28 cellular contexts compared by ENCODE assay signal in genomic region chr3:128351476-128352085, GRCh38.
DNase-seq lines count a peak whose midpoint lies in the region; ATAC-seq and TF ChIP-seq lines count a peak whose summit lies in the region.
"Had no signal": no experiment of that assay in that cellular context is flagged by ENCODE, and none has a peak within 500 bp of the region (broad histone marks: within the 10 kb centered on the region; RNA-seq: fewer than 3 reads in every experiment).

No MANE protein-coding gene starts in this region.

- no peaks in the 10 kb centered on the region for H3K36me3 ChIP-seq in adrenal gland (replicated peaks in 1 of 2)

- no peak for TF ChIP-seq CTCF in foreskin fibroblast (IDR thresholded peaks at IDR 0.05; ENCODE audit: low read depth, low read length)
- TF ChIP-seq CTCF in adrenal gland (IDR thresholded peaks at IDR 0.05), result no peak

- H3K9me3 ChIP-seq in adrenal gland (replicated peaks in 1 of 3), result no peaks in the 10 kb centered on the region
- H3K9me3 ChIP-seq: left lung had no signal

- H3K4me3 ChIP-seq in foreskin fibroblast (ENCODE audit: low read depth in 1 of 2, low read length in 2 of 2), result no peak overlapping the region
- H3K4me3 ChIP-seq in adrenal gland, result no peak overlapping the region
- H3K4me3 ChIP-seq: dorsolateral prefrontal cortex, GM12878, left lung, PC-9 had no signal

- intact Hi-C loops in adrenal gland (cut with DNase I), result no loop called here

- DNase-seq in Ammon's horn (ENCODE audit: low spot score) (peak; percentile 15), NCI-H1092 (lab: John Stamatoyannopoulos, UW) (peak; percentile 63), NCI-H748 treated with DMSO at 0.1 percent for 48 hours (lab: John Stamatoyannopoulos, UW) (peak; percentile 19), midbrain (lab: John Stamatoyannopoulos, UW) (peak; percentile 7), foreskin fibroblast (no peak), adrenal gland (no peak)
- DNase-seq in stimulated activated CD8-positive, alpha-beta memory T cell treated with anti-CD3 and anti-CD28 coated beads, Interleukin-4, amount 100 ng/mL, for 48 hours, result no peak
- DNase-seq: ACHN; activated CD4-positive, alpha-beta T cell treated with anti-CD3 and anti-CD28 coated beads for 4 hours; activated gamma-delta T cell treated with Interleukin-2 at 50 U/mL for 16 hours; activated naive CD8-positive, alpha-beta T cell treated with anti-CD3 and anti-CD28 coated beads, Interleukin-2, amount 50 U/mL, for 24 hours; activated T-cell treated with anti-CD3 and anti-CD28 coated beads, Interleukin-2, amount 50 U/mL, for 24 hours; immature natural killer cell; KBM-7; left lung; naive B cell; NCI-H1694; NCI-H226; occipital lobe; small intestine; stimulated activated CD4-positive, alpha-beta T cell treated with anti-CD3 and anti-CD28 coated beads, Interleukin-1b, Interleukin-23, amount 100 ng/mL, for 48 hours; T-helper 2 cell had no signal

- no peak for ATAC-seq in GM19035 (IDR thresholded peaks at IDR 0.05; ENCODE audit: unreplicated experiment)
- ATAC-seq: activated naive CD8-positive, alpha-beta T cell treated with anti-CD3 and anti-CD28 coated beads, Interleukin-2, amount 50 U/mL, for 24 hours; GM12878; HCT116; left lung; Right ventricle myocardium inferior had no signal

- no peaks in the 10 kb centered on the region for H3K27me3 ChIP-seq in adrenal gland
- H3K27me3 ChIP-seq: dorsolateral prefrontal cortex, left lung had no signal

- TF ChIP-seq POLR2A in adrenal gland (IDR thresholded peaks at IDR 0.05), result no peak

- WGBS in adrenal gland, 4 donors, result 94 to 97% (median 96%) methylated on average over 10 to 12 of the region's 12 CpGs

- H3K27ac ChIP-seq in adrenal gland, result no peak overlapping the region
- H3K27ac ChIP-seq: left lung, PC-9 had no signal

- peaks cover 0 to 12% of the 10 kb centered on the region in 2 donors for H3K4me1 ChIP-seq in adrenal gland (replicated peaks in 1 of 2)

Comparison
In these comparisons a context has a peak if more than half of its experiments do, and no peak if none do; other contexts are left out.
1. DNase-seq: peak in Ammon's horn (single experiment), NCI-H1092 (single experiment), NCI-H748 treated with DMSO at 0.1 percent for 48 hours (single experiment) and midbrain (single experiment); none in stimulated activated CD8-positive, alpha-beta memory T cell treated with anti-CD3 and anti-CD28 coated beads, Interleukin-4, amount 100 ng/mL, for 48 hours (single experiment), foreskin fibroblast (0 of 2) and adrenal gland (0 of 7).